Comparison of ENCODE assay signal across 1 cellular context in genomic region chr17:78831688-78832540, GRCh38.
TF ChIP-seq lines count a peak whose summit lies in the region.

No MANE protein-coding gene starts in this region.

TF ChIP-seq in HepG2, 621 proteins besides CTCF, POLR2A, EP300 and RAD21 (continued from another document and continues in another):
- TF ChIP-seq ZNF407 (CRISPR knock-in tag; IDR thresholded peaks at IDR 0.05; ENCODE audit: not compliant biosample characterization): peak; percentile 52
- TF ChIP-seq NAIF1 (CRISPR knock-in tag; IDR thresholded peaks at IDR 0.05; ENCODE audit: borderline replicate concordance): peak; percentile 68; the same call in 1 of the 2 replicates
- TF ChIP-seq E2F2 (CRISPR knock-in tag; IDR thresholded peaks at IDR 0.05; ENCODE audit: borderline replicate concordance): no peak
- TF ChIP-seq ZBTB38 (CRISPR knock-in tag; IDR thresholded peaks at IDR 0.05): peak; percentile 39; the same call in 1 of the 2 replicates
- TF ChIP-seq ZNF614 (CRISPR knock-in tag; IDR thresholded peaks at IDR 0.05; ENCODE audit: borderline replicate concordance): 0 out of 2 replicates have a peak, but pooled peaks have one; percentile 16
- TF ChIP-seq ZFP37 (CRISPR knock-in tag; IDR thresholded peaks at IDR 0.05; ENCODE audit: borderline replicate concordance): 0 out of 2 replicates have a peak, but pooled peaks have one; percentile 38
- peak; percentile 64; the same call in 1 of the 2 replicates for TF ChIP-seq ZNF280D (CRISPR knock-in tag; IDR thresholded peaks at IDR 0.05)
- TF ChIP-seq REPIN1 (CRISPR knock-in tag; IDR thresholded peaks at IDR 0.05; ENCODE audit: borderline replicate concordance, low read depth): peak; percentile 25; the same call in 1 of the 2 replicates
- peak; percentile 64; the same call in 1 of the 2 replicates for TF ChIP-seq ZNF274 (CRISPR knock-in tag; IDR thresholded peaks at IDR 0.05)
- peak; percentile 21; the same call in 1 of the 2 replicates for TF ChIP-seq FOXJ3 (CRISPR knock-in tag; IDR thresholded peaks at IDR 0.05; ENCODE audit: borderline replicate concordance)
- peak; percentile 86 for TF ChIP-seq ZNF652 (CRISPR knock-in tag; IDR thresholded peaks at IDR 0.05; ENCODE audit: borderline replicate concordance, low read depth)
- TF ChIP-seq SP2 (CRISPR knock-in tag; IDR thresholded peaks at IDR 0.05): no peak
- peak; percentile 31; the same call in 1 of the 2 replicates for TF ChIP-seq ZNF691 (CRISPR knock-in tag; IDR thresholded peaks at IDR 0.05; ENCODE audit: borderline replicate concordance, low read depth)
- peak; percentile 88 for TF ChIP-seq HOXA3 (CRISPR knock-in tag; IDR thresholded peaks at IDR 0.05)
- TF ChIP-seq HDAC2 (CRISPR knock-in tag; IDR thresholded peaks at IDR 0.05): peak; percentile 77; the same call in 1 of the 2 replicates
- TF ChIP-seq ZNF709 (CRISPR knock-in tag; IDR thresholded peaks at IDR 0.05): peak; percentile 48; the same call in 1 of the 2 replicates
- TF ChIP-seq GRHL1 (CRISPR knock-in tag; conservative IDR thresholded peaks at IDR 0.05): no peak
- no peak for TF ChIP-seq TBX3 (IDR thresholded peaks at IDR 0.05; ENCODE audit: borderline replicate concordance)
- peak; percentile 42 for TF ChIP-seq ZFY (CRISPR knock-in tag; IDR thresholded peaks at IDR 0.05)
- peak; percentile 75 for TF ChIP-seq SOX5 (CRISPR knock-in tag; IDR thresholded peaks at IDR 0.05; ENCODE audit: borderline replicate concordance)
- TF ChIP-seq CHD4 (IDR thresholded peaks at IDR 0.05; ENCODE audit: borderline replicate concordance, low read length): 0 out of 2 replicates have a peak, but pooled peaks have one; percentile 16
- no peak for TF ChIP-seq NR1H2 (CRISPR knock-in tag; IDR thresholded peaks at IDR 0.05; ENCODE audit: borderline replicate concordance, low read depth)
- TF ChIP-seq ZNF34 (CRISPR knock-in tag; IDR thresholded peaks at IDR 0.05; ENCODE audit: borderline replicate concordance): no peak
- TF ChIP-seq ZBED4 (CRISPR knock-in tag; IDR thresholded peaks at IDR 0.05; ENCODE audit: borderline replicate concordance): peak; percentile 18; the same call in 1 of the 2 replicates
- 0 out of 2 replicates have a peak, but pooled peaks have one; percentile 27 for TF ChIP-seq DNMT3B (CRISPR knock-in tag; conservative IDR thresholded peaks at IDR 0.05)
- TF ChIP-seq ZNF747 (CRISPR knock-in tag; IDR thresholded peaks at IDR 0.05; ENCODE audit: borderline replicate concordance): peak; percentile 39; the same call in 1 of the 2 replicates
- TF ChIP-seq KLF12 (CRISPR knock-in tag; IDR thresholded peaks at IDR 0.05; ENCODE audit: borderline replicate concordance): 0 out of 2 replicates have a peak, but pooled peaks have one; percentile 15
- TF ChIP-seq ZNF431 (CRISPR knock-in tag; IDR thresholded peaks at IDR 0.05; ENCODE audit: borderline replicate concordance, low read depth): peak; percentile 32; the same call in 1 of the 2 replicates
- peak; percentile 54; the same call in 1 of the 2 replicates for TF ChIP-seq BCL6 (CRISPR knock-in tag; IDR thresholded peaks at IDR 0.05)
- TF ChIP-seq ZNF580 (CRISPR knock-in tag; IDR thresholded peaks at IDR 0.05; ENCODE audit: borderline replicate concordance, low read depth): no peak; the same call in 1 of the 2 replicates
- no peak for TF ChIP-seq NFIC (IDR thresholded peaks at IDR 0.05; ENCODE audit: low read length)
- TF ChIP-seq WIZ (CRISPR knock-in tag; IDR thresholded peaks at IDR 0.05): 0 out of 2 replicates have a peak, but pooled peaks have one; percentile 15
- TF ChIP-seq ZNF296 (CRISPR knock-in tag; conservative IDR thresholded peaks at IDR 0.05): no peak
- peak; percentile 76 for TF ChIP-seq RNF2 (conservative IDR thresholded peaks at IDR 0.05; ENCODE audit: low read depth)
- TF ChIP-seq ZNF33B (CRISPR knock-in tag; IDR thresholded peaks at IDR 0.05): 0 out of 2 replicates have a peak, but pooled peaks have one; percentile 34
